Comparison of ENCODE assay signal across 11 cellular contexts in the genomic region with DNA sequence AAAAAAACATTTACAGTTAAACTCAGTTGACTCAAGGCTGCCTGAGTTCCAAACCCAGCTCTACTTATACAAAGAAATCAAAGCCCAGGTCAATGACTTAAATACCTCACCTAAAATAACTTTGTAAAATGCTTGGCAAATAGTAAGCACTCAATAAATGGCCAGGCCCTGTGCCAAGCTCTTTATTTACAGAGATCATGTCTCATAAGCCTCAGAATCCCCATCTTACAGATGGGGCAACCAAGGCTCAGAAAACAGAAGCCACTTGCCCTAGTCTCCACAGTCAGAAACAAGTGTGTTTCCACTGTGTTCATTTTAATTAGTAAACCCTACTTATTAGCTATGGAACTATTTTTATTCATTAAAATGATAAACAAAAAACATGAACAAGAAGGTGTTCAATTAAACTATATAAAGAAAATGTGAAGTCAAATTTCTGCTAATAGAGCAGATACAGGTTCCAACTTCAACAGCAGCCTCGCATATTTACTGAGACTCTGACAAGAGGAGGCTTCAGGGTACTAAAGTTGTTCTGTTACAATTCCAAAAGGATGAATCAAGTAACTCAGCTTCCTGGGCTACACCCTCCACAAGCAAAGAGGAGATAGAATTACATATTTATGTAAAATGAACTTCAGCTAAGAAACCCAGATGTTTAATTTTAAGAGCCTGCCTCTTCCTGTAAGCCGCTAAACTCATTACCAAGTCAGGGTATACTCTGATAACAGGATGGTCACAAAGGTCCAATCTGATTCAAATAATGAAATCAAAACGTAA. TPM values are rescaled to one million over a fixed set of nuclear protein-coding genes. Genes with fewer than 3 reads are reported as not detected.
A peak's percentile ranks its signal among the peaks of the same experiment; 100 is the strongest.
DNase-seq lines count a peak whose midpoint lies in the region; ATAC-seq and TF ChIP-seq lines count a peak whose summit lies in the region.
"Had no signal": no experiment of that assay in that cellular context is flagged by ENCODE, and none has a peak within 500 bp of the region (broad histone marks: within the 10 kb centered on the region; RNA-seq: fewer than 3 reads in every experiment).

No MANE protein-coding gene starts in this region.

- H3K4me3 ChIP-seq in choroid plexus epithelial cell (ENCODE audit: low read depth, low read length) (no peak overlapping the region), lung (no peak overlapping the region)
- H3K4me3 ChIP-seq: BLaER1 treated with 17β-estradiol and CSF1 and Interleukin-3, amounts not matched to agents 10 nM and 100 nM had no signal

- H3K36me3 Mint-ChIP-seq in natural killer cell treated with Interleukin-12 subunit alpha and Interleukin-12 subunit beta and Interleukin-15 and Interleukin-18, amount 100 ng/mL, for 72 hours: no peaks in the 10 kb centered on the region
- no peaks in the 10 kb centered on the region for H3K36me3 Mint-ChIP-seq in natural killer cell

- peak overlapping the region; percentile 56 to 85 for H3K27ac Mint-ChIP-seq in natural killer cell treated with Interleukin-12 subunit alpha and Interleukin-12 subunit beta and Interleukin-15 and Interleukin-18, amount 100 ng/mL, for 72 hours
- H3K27ac Mint-ChIP-seq in natural killer cell: no peak overlapping the region

- no peaks in the 10 kb centered on the region for H3K9me3 Mint-ChIP-seq in natural killer cell treated with Interleukin-12 subunit alpha and Interleukin-12 subunit beta and Interleukin-15 and Interleukin-18, amount 100 ng/mL, for 72 hours
- H3K9me3 Mint-ChIP-seq in natural killer cell: no peaks in the 10 kb centered on the region

- peak overlapping the region; percentile 58 for H3K4me3 Mint-ChIP-seq in natural killer cell treated with Interleukin-12 subunit alpha and Interleukin-12 subunit beta and Interleukin-15 and Interleukin-18, amount 100 ng/mL, for 72 hours
- H3K4me3 Mint-ChIP-seq in natural killer cell: no peak overlapping the region

- H3K9me3 ChIP-seq in lung (ENCODE audit: control insufficient read depth in 2 of 2, insufficient read depth in 1 of 2, low read length in 1 of 2): no peaks in the 10 kb centered on the region
- H3K9me3 ChIP-seq: BLaER1 treated with 17β-estradiol and CSF1 and Interleukin-3, amounts not matched to agents 10 nM and 100 nM had no signal

- no peak for ATAC-seq in natural killer cell treated with Interleukin-12 subunit alpha and Interleukin-12 subunit beta and Interleukin-15 and Interleukin-18, amount 100 ng/mL, for 72 hours
- ATAC-seq in natural killer cell (no peak), lung (ENCODE audit: insufficient read depth, low FRiP score) (peak; percentile 43), GM21786 (IDR thresholded peaks at IDR 0.05; ENCODE audit: unreplicated experiment) (no peak), HG02610 (IDR thresholded peaks at IDR 0.05; ENCODE audit: unreplicated experiment) (no peak)

- H3K27me3 Mint-ChIP-seq in natural killer cell treated with Interleukin-12 subunit alpha and Interleukin-12 subunit beta and Interleukin-15 and Interleukin-18, amount 100 ng/mL, for 72 hours: no peaks in the 10 kb centered on the region
- no peaks in the 10 kb centered on the region for H3K27me3 Mint-ChIP-seq in natural killer cell (ENCODE audit: low read depth in 2 of 2)

- H3K27me3 ChIP-seq in lung (ENCODE audit: control insufficient read depth, insufficient read depth): no peaks in the 10 kb centered on the region
- H3K27me3 ChIP-seq: BLaER1 treated with 17β-estradiol and CSF1 and Interleukin-3, amounts not matched to agents 10 nM and 100 nM had no signal

- DNase-seq in natural killer cell treated with Interleukin-12 subunit alpha and Interleukin-12 subunit beta and Interleukin-15 and Interleukin-18, amount 100 ng/mL, for 72 hours (ENCODE audit: low spot score): no peak
- no peak for DNase-seq in natural killer cell
- peak; percentile 94 for DNase-seq in choroid plexus epithelial cell (ENCODE audit: low read depth)
- DNase-seq in lung (ENCODE audit: low spot score): no peak
- no peak for DNase-seq in anterior cingulate cortex (lab: John Stamatoyannopoulos, UW)
- no peak for DNase-seq in NCI-H2196 (lab: John Stamatoyannopoulos, UW; ENCODE audit: unreplicated experiment)
- DNase-seq: cerebellar nuclear complex, MM.1S had no signal

- TF ChIP-seq CTCF in natural killer cell (IDR thresholded peaks at IDR 0.05): no peak
- no peak for TF ChIP-seq CTCF in choroid plexus epithelial cell (conservative IDR thresholded peaks at IDR 0.05; ENCODE audit: low read depth, low read length)
- TF ChIP-seq CTCF in lung (IDR thresholded peaks at IDR 0.05; ENCODE audit: control extremely low read depth, extremely low read depth): no peak

- intact Hi-C loops in natural killer cell (cut with micrococcal nuclease): no loop called here

- no peaks in the 10 kb centered on the region for H3K4me1 ChIP-seq in lung (ENCODE audit: control insufficient read depth in 2 of 2, insufficient read depth in 2 of 2, low read length in 2 of 2)

- peaks cover 42 to 47% of the 10 kb centered on the region in 2 donors for H3K4me1 Mint-ChIP-seq in natural killer cell treated with Interleukin-12 subunit alpha and Interleukin-12 subunit beta and Interleukin-15 and Interleukin-18, amount 100 ng/mL, for 72 hours (ENCODE audit: low read depth in 2 of 2)
- H3K4me1 Mint-ChIP-seq in natural killer cell: peaks cover 13 to 14% of the 10 kb centered on the region in 2 donors

- WGBS in lung, 2 donors: 51 to 76% methylated on average over 3 of the region's 3 CpGs

- H3K36me3 ChIP-seq in lung (ENCODE audit: control insufficient read depth in 2 of 2, insufficient read depth in 2 of 2, low read length in 2 of 2): no peaks in the 10 kb centered on the region

- H3K27ac ChIP-seq in lung (ENCODE audit: low read depth in 1 of 2, low read length in 1 of 2): no peak overlapping the region
- H3K27ac ChIP-seq: BLaER1 treated with 17β-estradiol and CSF1 and Interleukin-3, amounts not matched to agents 10 nM and 100 nM had no signal

RNA-seq across cellular contexts. Expression of a gene that starts 30.7 kb away (rescaled TPM):
- total RNA-seq in natural killer cell treated with Interleukin-12 subunit alpha and Interleukin-12 subunit beta and Interleukin-15 and Interleukin-18, amount 100 ng/mL, for 72 hours: 1 to 10 TPM; 5.7 to 6.0 TPM
- 10 to 100 TPM in 1 of 3 donors, 1 to 10 TPM in 2; 4.1 to 10.0 (median 8.6) TPM for total RNA-seq in natural killer cell
- 10 to 100 TPM; 43.9 to 72.2 TPM for total RNA-seq in lung
- 1 to 10 TPM; 4.7 to 5.7 TPM for polyA plus RNA-seq in lung

RNA-seq across cellular contexts. Expression of a gene that starts 31.3 kb away (rescaled TPM):
- 10 to 100 TPM; 28.1 to 36.2 TPM for total RNA-seq in natural killer cell treated with Interleukin-12 subunit alpha and Interleukin-12 subunit beta and Interleukin-15 and Interleukin-18, amount 100 ng/mL, for 72 hours
- total RNA-seq in natural killer cell (10 to 100 TPM; 10.4 to 11.8 (median 11.4) TPM), lung (10 to 100 TPM in 1 of 2 donors, 1 to 10 TPM in 1; 8.6 to 10.0 TPM)
- polyA plus RNA-seq in lung: 10 to 100 TPM in 1 of 2 donors, 1 to 10 TPM in 1; 6.0 to 10.4 TPM

RNA-seq across cellular contexts. Expression of a gene that starts 31.5 kb away (rescaled TPM):
- total RNA-seq in natural killer cell treated with Interleukin-12 subunit alpha and Interleukin-12 subunit beta and Interleukin-15 and Interleukin-18, amount 100 ng/mL, for 72 hours: 10 to 100 TPM; 11.8 to 22.1 TPM
- total RNA-seq in natural killer cell (10 to 100 TPM; 11.4 to 13.6 (median 12.3) TPM), lung (10 to 100 TPM; 10.3 to 11.2 TPM)
- 10 to 100 TPM; 15.4 to 19.8 TPM for polyA plus RNA-seq in lung

Comparison
In these comparisons a context has a peak if more than half of its experiments do, and no peak if none do; other contexts are left out.
1. H3K27ac Mint-ChIP-seq: peak in natural killer cell treated with Interleukin-12 subunit alpha and Interleukin-12 subunit beta and Interleukin-15 and Interleukin-18, amount 100 ng/mL, for 72 hours (2 of 2); none in natural killer cell (0 of 2).
2. RNA of a gene that starts 30.7 kb away (total RNA-seq): 43.9 to 72.2 TPM in lung; 4.1 to 10.0 TPM in natural killer cell and 5.7 to 6.0 TPM in natural killer cell treated with Interleukin-12 subunit alpha and Interleukin-12 subunit beta and Interleukin-15 and Interleukin-18, amount 100 ng/mL, for 72 hours; every median in the first group is over 4 times any median in the second.